ENCODE assay signal across 8 cellular contexts in genomic region chr19:14333101-14333871, GRCh38. TPM values are rescaled to one million over a fixed set of nuclear protein-coding genes. Genes with fewer than 3 reads are reported as not detected.
DNase-seq lines count a peak whose midpoint lies in the region; ATAC-seq and TF ChIP-seq lines count a peak whose summit lies in the region.

No MANE protein-coding gene starts in this region.

- H3K27me3 Mint-ChIP-seq in osteocyte (ENCODE audit: unreplicated experiment): no peaks in the 10 kb centered on the region

- H3K4me1 Mint-ChIP-seq in osteocyte (ENCODE audit: unreplicated experiment): peaks cover 2% of the 10 kb centered on the region

- H3K4me3 ChIP-seq in heart left ventricle (peak overlapping the region in 11 of 12 donors; percentile 3 to 53 (median 36)), skeletal muscle satellite cell (ENCODE audit: low read length) (peak overlapping the region; percentile 42)

- H3K36me3 Mint-ChIP-seq in osteocyte (ENCODE audit: unreplicated experiment): no peaks in the 10 kb centered on the region

- no peak overlapping the region for H3K4me3 Mint-ChIP-seq in osteocyte (ENCODE audit: unreplicated experiment)

- H3K4me1 ChIP-seq in heart left ventricle (peaks cover 0 to 8% (median 4%) of the 10 kb centered on the region in 12 donors), skeletal muscle satellite cell (ENCODE audit: control insufficient read depth, insufficient read depth, low read length) (no peaks in the 10 kb centered on the region)

- peak overlapping the region; percentile 77 for H3K4me2 ChIP-seq in skeletal muscle satellite cell (ENCODE audit: low read length)

- H3K9ac ChIP-seq in skeletal muscle satellite cell (ENCODE audit: low read depth, low read length): no peak overlapping the region

- intact Hi-C loops in heart left ventricle (cut with DNase I): no loop called here

- H3K27me3 ChIP-seq in heart left ventricle: peaks cover 0 to 6% (median 0%) of the 10 kb centered on the region in 9 donors
- H3K27me3 ChIP-seq in skeletal muscle satellite cell (ENCODE audit: control insufficient read depth, insufficient read depth, low read length): no peaks in the 10 kb centered on the region

- no peak overlapping the region for H3K27ac Mint-ChIP-seq in osteocyte (ENCODE audit: unreplicated experiment)

- DNase-seq in GM04503 (ENCODE audit: low read depth): peak; percentile 8
- peak in 3 of 5 donors; percentile 15 to 66 (median 42) for DNase-seq in heart left ventricle
- DNase-seq in NCI-H2029 (lab: John Stamatoyannopoulos, UW): no peak
- DNase-seq in osteocyte (ENCODE audit: extremely low spot score, unreplicated experiment): no peak
- no peak for DNase-seq in activated CD4-positive, CD25-positive, alpha-beta regulatory T cell (lab: John Stamatoyannopoulos, UW)

- TF ChIP-seq POLR2A in heart left ventricle (IDR thresholded peaks at IDR 0.05): no peak

- H3K27ac ChIP-seq in VCaP (peak overlapping the region; percentile 18; the same call in 1 of the 2 replicates), heart left ventricle (peak overlapping the region in 1 of 12 donors; percentile 21)

- 16 to 30% (median 18%) methylated on average over 18 to 37 of the region's 37 CpGs for WGBS in heart left ventricle, 4 donors

- no peaks in the 10 kb centered on the region for H3K9me3 Mint-ChIP-seq in osteocyte (ENCODE audit: unreplicated experiment)

- H3K36me3 ChIP-seq in heart left ventricle: no peaks in the 10 kb centered on the region
- H3K36me3 ChIP-seq in skeletal muscle satellite cell (ENCODE audit: insufficient read depth, low read length): no peaks in the 10 kb centered on the region

- H3K9me3 ChIP-seq in heart left ventricle (peaks cover 0 to 5% (median 0%) of the 10 kb centered on the region in 12 donors), skeletal muscle satellite cell (replicated peaks; ENCODE audit: low read length) (no peaks in the 10 kb centered on the region)

- TF ChIP-seq CTCF in VCaP (conservative IDR thresholded peaks at IDR 0.05): no peak
- TF ChIP-seq CTCF in heart left ventricle (IDR thresholded peaks at IDR 0.05): no peak
- TF ChIP-seq CTCF in osteocyte (IDR thresholded peaks at IDR 0.05): no peak

- peak in 3 of 4 donors; percentile 68 to 84 (median 69) for ATAC-seq in heart left ventricle
- ATAC-seq in HG03175 (IDR thresholded peaks at IDR 0.05; ENCODE audit: unreplicated experiment): no peak

RNA-seq across cellular contexts. Expression of gene ADGRE5, which starts 48.0 kb away (rescaled TPM):
- total RNA-seq in heart left ventricle (10 to 100 TPM; 30.1 to 92.7 (median 45.8) TPM), osteocyte (2.0 and 2.1 TPM in 2 replicates)
- polyA plus RNA-seq in heart left ventricle: 10 to 100 TPM; 10.1 to 48.5 TPM
- total RNA-seq in skeletal muscle satellite cell (2012; rRNA removed): 41.7 and 48.4 TPM in 2 replicates

Comparison
In these comparisons a context has a peak if more than half of its experiments do, and no peak if none do; other contexts are left out.
1. DNase-seq: peak in GM04503 (single experiment) and heart left ventricle (3 of 5); none in NCI-H2029 (single experiment), osteocyte (single experiment) and activated CD4-positive, CD25-positive, alpha-beta regulatory T cell (0 of 4).
2. RNA of gene ADGRE5, which starts 48.0 kb away (total RNA-seq): 30.1 to 92.7 TPM in heart left ventricle; 2.0 to 2.1 TPM in osteocyte; every median in the first group is over 10 times any median in the second.